In genomic region chr16:48158296-48158695, GRCh38 we compare ENCODE assay signal across 8 cellular contexts. TPM values are rescaled to one million over a fixed set of nuclear protein-coding genes. Genes with fewer than 3 reads are reported as not detected.
DNase-seq lines count a peak whose midpoint lies in the region; ATAC-seq, FAIRE-seq and TF ChIP-seq lines count a peak whose summit lies in the region.

No MANE protein-coding gene starts in this region.

- H3K9ac ChIP-seq in MM.1S (ENCODE audit: low read length), result no peak overlapping the region
- H3K9ac ChIP-seq in kidney (ENCODE audit: low read length in 2 of 2), result no peak overlapping the region

- H3K36me3 ChIP-seq in MM.1S (replicated peaks; ENCODE audit: insufficient read depth, low read length), result no peaks in the 10 kb centered on the region
- H3K36me3 ChIP-seq in kidney (ENCODE audit: control insufficient read depth in 1 of 2, insufficient read depth in 2 of 2, low read length in 2 of 2), result no peaks in the 10 kb centered on the region

- no peaks in the 10 kb centered on the region for H4K20me1 ChIP-seq in MM.1S (ENCODE audit: insufficient read depth, low read length)

- H3K27ac ChIP-seq in MM.1S (ENCODE audit: low read length), result no peak overlapping the region
- no peak overlapping the region for H3K27ac ChIP-seq in kidney (ENCODE audit: low read depth in 2 of 2, low read length in 2 of 2)

- FAIRE-seq in kidney (lab: Jason Lieb, UNC), result no peak

- H3K79me2 ChIP-seq in MM.1S (ENCODE audit: low read length), result no peaks in the 10 kb centered on the region

- H2AFZ ChIP-seq in MM.1S (ENCODE audit: low read length), result no peak overlapping the region

- H3F3A ChIP-seq in MM.1S (ENCODE audit: insufficient read depth, low read length), result no peaks in the 10 kb centered on the region

- POLR2A ChIA-PET in activated CD4-positive, alpha-beta memory T cell treated with anti-CD3 and anti-CD28 coated beads for 36 hours (lab: Charles Lee), result interaction anchor here (1.7 kb wide), 1 partner anchor 35 kb away, joined by 5 read pairs; no protein-coding TSS in a partner anchor

- no peaks in the 10 kb centered on the region for H3K9me2 ChIP-seq in MM.1S (replicated peaks; ENCODE audit: insufficient read depth, low read length)

- CTCF ChIA-PET in activated CD4-positive, alpha-beta memory T cell treated with anti-CD3 and anti-CD28 coated beads for 36 hours (lab: Charles Lee), result interaction anchor here (0.6 to 6.8 kb wide), 10 partner anchors 9 to 1120 kb away, joined by 3 to 69 read pairs (median 5); partner anchors contain the start of gene NETO2

- ATAC-seq in GM19035 (IDR thresholded peaks at IDR 0.05; ENCODE audit: unreplicated experiment) (peak; percentile 80), HG03066 (IDR thresholded peaks at IDR 0.05; ENCODE audit: low read depth, unreplicated experiment) (peak; percentile 81)

- no peaks in the 10 kb centered on the region for H3K9me3 Mint-ChIP-seq in activated CD4-positive, alpha-beta memory T cell treated with anti-CD3 and anti-CD28 coated beads for 36 hours

- DNase-seq in activated CD4-positive, alpha-beta memory T cell treated with anti-CD3 and anti-CD28 coated beads for 36 hours, result peak; percentile 62
- DNase-seq in non-pigmented ciliary epithelial cell (ENCODE audit: low read depth) (peak; percentile 74), MM.1S (no peak), OCI-M2 (lab: John Stamatoyannopoulos, UW; ENCODE audit: unreplicated experiment) (no peak), kidney (no peak), NCI-H128 (lab: John Stamatoyannopoulos, UW; ENCODE audit: unreplicated experiment) (no peak)

- peaks cover 17% of the 10 kb centered on the region for H3K27me3 Mint-ChIP-seq in activated CD4-positive, alpha-beta memory T cell treated with anti-CD3 and anti-CD28 coated beads for 36 hours

- H3K27me3 ChIP-seq in MM.1S (replicated peaks; ENCODE audit: insufficient read depth, low read length), result no peaks in the 10 kb centered on the region

- no peak for TF ChIP-seq CTCF in MM.1S (IDR thresholded peaks at IDR 0.05; ENCODE audit: low read length)
- TF ChIP-seq CTCF in kidney (IDR thresholded peaks at IDR 0.05; ENCODE audit: borderline replicate concordance, extremely low read depth, insufficient read depth), result no peak

- H3K4me3 Mint-ChIP-seq in activated CD4-positive, alpha-beta memory T cell treated with anti-CD3 and anti-CD28 coated beads for 36 hours, result peak overlapping the region; percentile 33

- intact Hi-C loops in activated CD4-positive, alpha-beta memory T cell treated with anti-CD3 and anti-CD28 coated beads for 36 hours (cut with micrococcal nuclease), result loop anchor here (1.0 to 10.0 kb wide), 9 partner anchors 35 to 1209 kb away; partner anchors contain the start of genes ITFG1 and PHKB
- intact Hi-C loops in kidney (cut with DNase I), result loop anchor here (10.0 kb wide), 1 partner anchor 1123 kb away; no protein-coding TSS in a partner anchor

- H3K9me3 ChIP-seq in MM.1S (replicated peaks; ENCODE audit: insufficient read depth, low read length), result no peaks in the 10 kb centered on the region
- H3K9me3 ChIP-seq in kidney (ENCODE audit: control insufficient read depth in 1 of 2, low read length in 2 of 2), result no peaks in the 10 kb centered on the region

- H3K4me1 ChIP-seq in MM.1S (ENCODE audit: low read length), result no peaks in the 10 kb centered on the region
- H3K4me1 ChIP-seq in kidney (ENCODE audit: control insufficient read depth in 1 of 2, insufficient read depth in 1 of 2, low read depth in 1 of 2, low read length in 2 of 2), result no peaks in the 10 kb centered on the region

- no peaks in the 10 kb centered on the region for H3K36me3 Mint-ChIP-seq in activated CD4-positive, alpha-beta memory T cell treated with anti-CD3 and anti-CD28 coated beads for 36 hours

- peaks cover 26% of the 10 kb centered on the region for H3K4me1 Mint-ChIP-seq in activated CD4-positive, alpha-beta memory T cell treated with anti-CD3 and anti-CD28 coated beads for 36 hours (ENCODE audit: low read depth)

- H3K4me3 ChIP-seq in MM.1S (ENCODE audit: low read length) (no peak overlapping the region), kidney (ENCODE audit: low read length in 2 of 2) (no peak overlapping the region)

- peak overlapping the region; percentile 65 for H3K27ac Mint-ChIP-seq in activated CD4-positive, alpha-beta memory T cell treated with anti-CD3 and anti-CD28 coated beads for 36 hours

- H3K4me2 ChIP-seq in MM.1S (ENCODE audit: low read depth, low read length), result no peak overlapping the region

RNA-seq across cellular contexts. Expression of gene ABCC12, which starts 2.5 kb away (rescaled TPM):
- total RNA-seq in activated CD4-positive, alpha-beta memory T cell treated with anti-CD3 and anti-CD28 coated beads for 36 hours, result not detected
- total RNA-seq in kidney, result not detected
- polyA plus RNA-seq in kidney (ENCODE audit: insufficient read depth, low read depth, low replicate concordance), result not detected

Comparison
In these comparisons a context has a peak if more than half of its experiments do, and no peak if none do; other contexts are left out.
1. DNase-seq: peak in activated CD4-positive, alpha-beta memory T cell treated with anti-CD3 and anti-CD28 coated beads for 36 hours (single experiment) and non-pigmented ciliary epithelial cell (single experiment); none in MM.1S (single experiment), OCI-M2 (single experiment), kidney (single experiment) and NCI-H128 (single experiment).